ENCODE assay signal across 1 cellular context in the genomic region with DNA sequence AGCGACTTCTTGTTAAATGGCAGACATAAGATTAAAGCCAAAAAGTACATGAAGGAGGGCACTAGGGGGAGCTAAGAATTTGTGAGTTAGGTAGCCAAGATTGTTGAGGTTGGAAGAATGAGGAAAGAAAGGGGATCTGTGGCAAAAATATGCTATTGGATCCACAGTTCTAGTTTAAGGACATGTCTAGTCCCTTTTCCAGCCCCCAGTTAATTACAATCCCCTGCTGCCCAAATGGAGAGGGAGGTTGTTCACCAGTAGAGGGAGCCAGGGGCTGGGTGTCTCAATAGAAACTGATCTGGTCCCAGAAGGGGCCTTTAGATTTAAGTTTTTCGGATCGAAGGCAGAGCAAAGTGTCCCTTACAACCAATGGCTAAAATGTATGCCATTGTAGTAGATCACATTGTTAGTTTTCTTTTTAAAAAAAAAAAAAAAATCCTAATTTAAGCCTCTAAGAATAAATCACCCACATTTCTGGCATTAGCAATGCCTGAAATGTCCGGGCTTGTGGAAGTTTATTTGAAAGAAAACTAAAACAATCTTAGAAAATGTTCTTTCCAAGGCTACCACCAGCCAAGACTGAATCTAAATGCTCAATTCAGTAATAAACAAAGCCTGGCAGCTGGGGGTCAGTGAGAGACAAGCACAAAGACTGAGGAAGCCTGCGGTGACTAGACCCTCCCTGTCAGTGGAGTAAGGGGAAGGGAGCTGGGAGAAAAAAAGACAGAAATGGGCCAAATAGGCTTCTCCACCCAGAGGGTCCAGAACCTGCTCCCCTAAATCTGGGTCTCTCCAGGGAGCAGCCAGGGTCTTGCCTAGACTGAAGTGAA.
TF ChIP-seq lines count a peak whose summit lies in the region.

No MANE protein-coding gene starts in this region.

TF ChIP-seq in GM23338, 12 proteins besides CTCF, POLR2A, EP300 and RAD21 (continued from another document):
- TF ChIP-seq, protein P1, sequence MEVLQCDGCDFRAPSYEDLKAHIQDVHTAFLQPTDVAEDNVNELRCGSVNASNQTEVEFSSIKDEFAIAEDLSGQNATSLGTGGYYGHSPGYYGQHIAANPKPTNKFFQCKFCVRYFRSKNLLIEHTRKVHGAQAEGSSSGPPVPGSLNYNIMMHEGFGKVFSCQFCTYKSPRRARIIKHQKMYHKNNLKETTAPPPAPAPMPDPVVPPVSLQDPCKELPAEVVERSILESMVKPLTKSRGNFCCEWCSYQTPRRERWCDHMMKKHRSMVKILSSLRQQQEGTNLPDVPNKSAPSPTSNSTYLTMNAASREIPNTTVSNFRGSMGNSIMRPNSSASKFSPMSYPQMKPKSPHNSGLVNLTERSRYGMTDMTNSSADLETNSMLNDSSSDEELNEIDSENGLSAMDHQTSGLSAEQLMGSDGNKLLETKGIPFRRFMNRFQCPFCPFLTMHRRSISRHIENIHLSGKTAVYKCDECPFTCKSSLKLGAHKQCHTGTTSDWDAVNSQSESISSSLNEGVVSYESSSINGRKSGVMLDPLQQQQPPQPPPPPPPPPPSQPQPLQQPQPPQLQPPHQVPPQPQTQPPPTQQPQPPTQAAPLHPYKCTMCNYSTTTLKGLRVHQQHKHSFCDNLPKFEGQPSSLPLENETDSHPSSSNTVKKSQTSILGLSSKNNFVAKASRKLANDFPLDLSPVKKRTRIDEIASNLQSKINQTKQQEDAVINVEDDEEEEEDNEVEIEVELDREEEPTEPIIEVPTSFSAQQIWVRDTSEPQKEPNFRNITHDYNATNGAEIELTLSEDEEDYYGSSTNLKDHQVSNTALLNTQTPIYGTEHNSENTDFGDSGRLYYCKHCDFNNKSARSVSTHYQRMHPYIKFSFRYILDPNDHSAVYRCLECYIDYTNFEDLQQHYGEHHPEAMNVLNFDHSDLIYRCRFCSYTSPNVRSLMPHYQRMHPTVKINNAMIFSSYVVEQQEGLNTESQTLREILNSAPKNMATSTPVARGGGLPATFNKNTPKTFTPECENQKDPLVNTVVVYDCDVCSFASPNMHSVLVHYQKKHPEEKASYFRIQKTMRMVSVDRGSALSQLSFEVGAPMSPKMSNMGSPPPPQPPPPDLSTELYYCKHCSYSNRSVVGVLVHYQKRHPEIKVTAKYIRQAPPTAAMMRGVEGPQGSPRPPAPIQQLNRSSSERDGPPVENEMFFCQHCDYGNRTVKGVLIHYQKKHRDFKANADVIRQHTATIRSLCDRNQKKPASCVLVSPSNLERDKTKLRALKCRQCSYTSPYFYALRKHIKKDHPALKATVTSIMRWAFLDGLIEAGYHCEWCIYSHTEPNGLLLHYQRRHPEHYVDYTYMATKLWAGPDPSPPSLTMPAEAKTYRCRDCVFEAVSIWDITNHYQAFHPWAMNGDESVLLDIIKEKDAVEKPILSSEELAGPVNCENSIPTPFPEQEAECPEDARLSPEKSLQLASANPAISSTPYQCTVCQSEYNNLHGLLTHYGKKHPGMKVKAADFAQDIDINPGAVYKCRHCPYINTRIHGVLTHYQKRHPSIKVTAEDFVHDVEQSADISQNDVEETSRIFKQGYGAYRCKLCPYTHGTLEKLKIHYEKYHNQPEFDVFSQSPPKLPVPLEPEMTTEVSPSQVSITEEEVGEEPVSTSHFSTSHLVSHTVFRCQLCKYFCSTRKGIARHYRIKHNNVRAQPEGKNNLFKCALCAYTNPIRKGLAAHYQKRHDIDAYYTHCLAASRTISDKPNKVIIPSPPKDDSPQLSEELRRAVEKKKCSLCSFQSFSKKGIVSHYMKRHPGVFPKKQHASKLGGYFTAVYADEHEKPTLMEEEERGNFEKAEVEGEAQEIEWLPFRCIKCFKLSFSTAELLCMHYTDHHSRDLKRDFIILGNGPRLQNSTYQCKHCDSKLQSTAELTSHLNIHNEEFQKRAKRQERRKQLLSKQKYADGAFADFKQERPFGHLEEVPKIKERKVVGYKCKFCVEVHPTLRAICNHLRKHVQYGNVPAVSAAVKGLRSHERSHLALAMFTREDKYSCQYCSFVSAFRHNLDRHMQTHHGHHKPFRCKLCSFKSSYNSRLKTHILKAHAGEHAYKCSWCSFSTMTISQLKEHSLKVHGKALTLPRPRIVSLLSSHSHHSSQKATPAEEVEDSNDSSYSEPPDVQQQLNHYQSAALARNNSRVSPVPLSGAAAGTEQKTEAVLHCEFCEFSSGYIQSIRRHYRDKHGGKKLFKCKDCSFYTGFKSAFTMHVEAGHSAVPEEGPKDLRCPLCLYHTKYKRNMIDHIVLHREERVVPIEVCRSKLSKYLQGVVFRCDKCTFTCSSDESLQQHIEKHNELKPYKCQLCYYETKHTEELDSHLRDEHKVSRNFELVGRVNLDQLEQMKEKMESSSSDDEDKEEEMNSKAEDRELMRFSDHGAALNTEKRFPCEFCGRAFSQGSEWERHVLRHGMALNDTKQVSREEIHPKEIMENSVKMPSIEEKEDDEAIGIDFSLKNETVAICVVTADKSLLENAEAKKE (CRISPR knock-in tag; IDR thresholded peaks at IDR 0.05): no peak
- TF ChIP-seq ZNF331 (CRISPR knock-in tag; IDR thresholded peaks at IDR 0.05; ENCODE audit: low read depth) (no peak), EZH2phosphoT487 (IDR thresholded peaks at IDR 0.05; ENCODE audit: unreplicated experiment) (no peak), CREB1 (CRISPR knock-in tag; IDR thresholded peaks at IDR 0.05; ENCODE audit: low read depth) (no peak), POLR2AphosphoS5 (IDR thresholded peaks at IDR 0.05; ENCODE audit: low read depth) (no peak)
- TF ChIP-seq, protein P2, sequence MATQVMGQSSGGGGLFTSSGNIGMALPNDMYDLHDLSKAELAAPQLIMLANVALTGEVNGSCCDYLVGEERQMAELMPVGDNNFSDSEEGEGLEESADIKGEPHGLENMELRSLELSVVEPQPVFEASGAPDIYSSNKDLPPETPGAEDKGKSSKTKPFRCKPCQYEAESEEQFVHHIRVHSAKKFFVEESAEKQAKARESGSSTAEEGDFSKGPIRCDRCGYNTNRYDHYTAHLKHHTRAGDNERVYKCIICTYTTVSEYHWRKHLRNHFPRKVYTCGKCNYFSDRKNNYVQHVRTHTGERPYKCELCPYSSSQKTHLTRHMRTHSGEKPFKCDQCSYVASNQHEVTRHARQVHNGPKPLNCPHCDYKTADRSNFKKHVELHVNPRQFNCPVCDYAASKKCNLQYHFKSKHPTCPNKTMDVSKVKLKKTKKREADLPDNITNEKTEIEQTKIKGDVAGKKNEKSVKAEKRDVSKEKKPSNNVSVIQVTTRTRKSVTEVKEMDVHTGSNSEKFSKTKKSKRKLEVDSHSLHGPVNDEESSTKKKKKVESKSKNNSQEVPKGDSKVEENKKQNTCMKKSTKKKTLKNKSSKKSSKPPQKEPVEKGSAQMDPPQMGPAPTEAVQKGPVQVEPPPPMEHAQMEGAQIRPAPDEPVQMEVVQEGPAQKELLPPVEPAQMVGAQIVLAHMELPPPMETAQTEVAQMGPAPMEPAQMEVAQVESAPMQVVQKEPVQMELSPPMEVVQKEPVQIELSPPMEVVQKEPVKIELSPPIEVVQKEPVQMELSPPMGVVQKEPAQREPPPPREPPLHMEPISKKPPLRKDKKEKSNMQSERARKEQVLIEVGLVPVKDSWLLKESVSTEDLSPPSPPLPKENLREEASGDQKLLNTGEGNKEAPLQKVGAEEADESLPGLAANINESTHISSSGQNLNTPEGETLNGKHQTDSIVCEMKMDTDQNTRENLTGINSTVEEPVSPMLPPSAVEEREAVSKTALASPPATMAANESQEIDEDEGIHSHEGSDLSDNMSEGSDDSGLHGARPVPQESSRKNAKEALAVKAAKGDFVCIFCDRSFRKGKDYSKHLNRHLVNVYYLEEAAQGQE (IDR thresholded peaks at IDR 0.05; ENCODE audit: unreplicated experiment): no peak
